In genomic region chr1:208132287-208132882, GRCh38 we compare ENCODE assay signal across 8 cellular contexts.
DNase-seq lines count a peak whose midpoint lies in the region; ATAC-seq, FAIRE-seq and TF ChIP-seq lines count a peak whose summit lies in the region.

No MANE protein-coding gene starts in this region.

- no peaks in the 10 kb centered on the region for H3K9me1 ChIP-seq in endothelial cell of umbilical vein (replicated peaks; ENCODE audit: control insufficient read depth, extremely low read depth, insufficient read depth, low read length)

- H2BK5ac ChIP-seq in mesendoderm (ENCODE audit: low read length): no peak overlapping the region

- ATAC-seq in GM18909 (IDR thresholded peaks at IDR 0.05; ENCODE audit: poor library complexity, unreplicated experiment) (peak; percentile 92), HG03159 (IDR thresholded peaks at IDR 0.05; ENCODE audit: unreplicated experiment) (peak; percentile 83)
- peak; percentile 93 for ATAC-seq in activated CD8-positive, alpha-beta T cell treated with anti-CD3 and anti-CD28 coated beads for 36 hours
- peak; percentile 94 to 99 for ATAC-seq in stimulated activated naive B cell treated with anti-CD40 and anti-IgM and Interleukin-4, amounts not matched to agents 10 μg/mL and 1 μg/mL and 100 μg/mL, for 72 hours (replicated peaks)

- H3K36me3 ChIP-seq in BE2C: peaks cover 16% of the 10 kb centered on the region
- H3K36me3 ChIP-seq in endothelial cell of umbilical vein (ENCODE audit: control insufficient read depth in 2 of 2, extremely low read depth in 1 of 2, insufficient read depth in 2 of 2, low read length in 2 of 2): peaks cover 2 to 17% of the 10 kb centered on the region in 2 experiments
- H3K36me3 ChIP-seq in mesendoderm (ENCODE audit: control insufficient read depth, insufficient read depth, low read length): no peaks in the 10 kb centered on the region

- WGBS in mesendoderm (ENCODE audit: extremely low coverage, insufficient coverage, low lambda C conversion rate): no CpG with 5 or more reads among the region's 4 CpGs

- no peak overlapping the region for H3K4ac ChIP-seq in mesendoderm (ENCODE audit: low read depth, low read length)

- no peaks in the 10 kb centered on the region for H3K9me3 Mint-ChIP-seq in activated CD8-positive, alpha-beta T cell treated with anti-CD3 and anti-CD28 coated beads for 36 hours
- H3K9me3 Mint-ChIP-seq in stimulated activated naive B cell treated with anti-CD40 and anti-IgM and Interleukin-4, amounts not matched to agents 10 μg/mL and 1 μg/mL and 100 μg/mL, for 72 hours: no peaks in the 10 kb centered on the region

- peaks cover 4% of the 10 kb centered on the region for H3K4me1 Mint-ChIP-seq in activated CD8-positive, alpha-beta T cell treated with anti-CD3 and anti-CD28 coated beads for 36 hours (ENCODE audit: low read depth)
- peaks cover 7 to 8% of the 10 kb centered on the region in 2 donors for H3K4me1 Mint-ChIP-seq in stimulated activated naive B cell treated with anti-CD40 and anti-IgM and Interleukin-4, amounts not matched to agents 10 μg/mL and 1 μg/mL and 100 μg/mL, for 72 hours

- no peak overlapping the region for H4K5ac ChIP-seq in mesendoderm (ENCODE audit: low read length)

- H3K27ac Mint-ChIP-seq in activated CD8-positive, alpha-beta T cell treated with anti-CD3 and anti-CD28 coated beads for 36 hours: no peak overlapping the region
- no peak overlapping the region for H3K27ac Mint-ChIP-seq in stimulated activated naive B cell treated with anti-CD40 and anti-IgM and Interleukin-4, amounts not matched to agents 10 μg/mL and 1 μg/mL and 100 μg/mL, for 72 hours

- H2AK5ac ChIP-seq in mesendoderm (ENCODE audit: low read length): no peak overlapping the region

- H3K27me3 ChIP-seq in BE2C (no peaks in the 10 kb centered on the region), endothelial cell of umbilical vein (ENCODE audit: control insufficient read depth in 2 of 2, insufficient read depth in 2 of 2, low read length in 2 of 2) (no peaks in the 10 kb centered on the region), mesendoderm (ENCODE audit: insufficient read depth, low read length, poor library complexity) (no peaks in the 10 kb centered on the region)

- H3K79me2 ChIP-seq in endothelial cell of umbilical vein (ENCODE audit: control insufficient read depth, insufficient read depth, low read length) (peaks cover 90% of the 10 kb centered on the region), mesendoderm (ENCODE audit: control insufficient read depth, insufficient read depth, low read length) (no peaks in the 10 kb centered on the region)

- peaks cover 2% of the 10 kb centered on the region for H3K79me1 ChIP-seq in mesendoderm (ENCODE audit: low read length)

- TF ChIP-seq CTCF in BE2C (IDR thresholded peaks at IDR 0.05; ENCODE audit: low read depth, low read length): peak; percentile 87
- TF ChIP-seq CTCF in activated CD8-positive, alpha-beta T cell treated with anti-CD3 and anti-CD28 coated beads for 36 hours (IDR thresholded peaks at IDR 0.05): peak; percentile 92
- peak; percentile 88 to 91 for TF ChIP-seq CTCF in endothelial cell of umbilical vein (IDR thresholded peaks at IDR 0.05; ENCODE audit: extremely low read depth in 1 of 2, insufficient read depth in 1 of 2, low read depth in 1 of 2, low read length in 2 of 2)

- H3K27me3 Mint-ChIP-seq in activated CD8-positive, alpha-beta T cell treated with anti-CD3 and anti-CD28 coated beads for 36 hours: peaks cover 16% of the 10 kb centered on the region
- H3K27me3 Mint-ChIP-seq in stimulated activated naive B cell treated with anti-CD40 and anti-IgM and Interleukin-4, amounts not matched to agents 10 μg/mL and 1 μg/mL and 100 μg/mL, for 72 hours: peaks cover 12 to 13% of the 10 kb centered on the region in 2 donors

- H3K4me1 ChIP-seq in BE2C: peaks cover 4% of the 10 kb centered on the region
- H3K4me1 ChIP-seq in endothelial cell of umbilical vein (ENCODE audit: control insufficient read depth, extremely low read depth, insufficient read depth, low read length): peaks cover 4% of the 10 kb centered on the region
- peaks cover 22% of the 10 kb centered on the region for H3K4me1 ChIP-seq in mesendoderm (ENCODE audit: control insufficient read depth, low read depth, low read length)

- H3K9ac ChIP-seq in endothelial cell of umbilical vein (replicated peaks; ENCODE audit: extremely low read depth, insufficient read depth, low read length) (no peak overlapping the region), mesendoderm (ENCODE audit: low read length) (no peak overlapping the region)

- H3K36me3 Mint-ChIP-seq in activated CD8-positive, alpha-beta T cell treated with anti-CD3 and anti-CD28 coated beads for 36 hours (ENCODE audit: low read depth): no peaks in the 10 kb centered on the region
- H3K36me3 Mint-ChIP-seq in stimulated activated naive B cell treated with anti-CD40 and anti-IgM and Interleukin-4, amounts not matched to agents 10 μg/mL and 1 μg/mL and 100 μg/mL, for 72 hours: no peaks in the 10 kb centered on the region

- H3K4me2 ChIP-seq in endothelial cell of umbilical vein (ENCODE audit: insufficient read depth, low read length) (no peak overlapping the region), mesendoderm (ENCODE audit: low read length) (no peak overlapping the region)

- no peak overlapping the region for H2AFZ ChIP-seq in endothelial cell of umbilical vein (ENCODE audit: low read depth, low read length)

- H3K4me3 Mint-ChIP-seq in activated CD8-positive, alpha-beta T cell treated with anti-CD3 and anti-CD28 coated beads for 36 hours: no peak overlapping the region
- H3K4me3 Mint-ChIP-seq in stimulated activated naive B cell treated with anti-CD40 and anti-IgM and Interleukin-4, amounts not matched to agents 10 μg/mL and 1 μg/mL and 100 μg/mL, for 72 hours: peak overlapping the region in 1 of 2 donors; percentile 51

- dilution Hi-C loops in endothelial cell of umbilical vein (cut with MboI; ENCODE audit: extremely low pct_ligation_motif_present, low sequenced_read_pairs): loop anchor here (25.0 kb wide), 1 partner anchor 105 kb away; the partner anchor contains the start of gene PLXNA2

- H2BK15ac ChIP-seq in mesendoderm (replicated peaks; ENCODE audit: low read depth): no peak overlapping the region

- POLR2A ChIA-PET in activated CD8-positive, alpha-beta T cell treated with anti-CD3 and anti-CD28 coated beads for 36 hours (lab: Charles Lee): no interaction called here
- POLR2A ChIA-PET in endothelial cell of umbilical vein (lab: Charles Lee): interaction anchor here (0.8 kb wide), 1 partner anchor 104 kb away, joined by 3 read pairs; no protein-coding TSS in a partner anchor

- no peak for TF ChIP-seq POLR2A in endothelial cell of umbilical vein (IDR thresholded peaks at IDR 0.05; ENCODE audit: low read depth, low read length)

- H3K56ac ChIP-seq in mesendoderm (ENCODE audit: low read length): peak overlapping the region; percentile 63

- H3K23ac ChIP-seq in mesendoderm (ENCODE audit: low read length): no peak overlapping the region

- H3K27ac ChIP-seq in endothelial cell of umbilical vein (ENCODE audit: insufficient read depth, low read depth, low read length) (no peak overlapping the region), mesendoderm (ENCODE audit: low read depth, low read length) (peak overlapping the region; percentile 58)

- H4K8ac ChIP-seq in mesendoderm (ENCODE audit: low read depth, low read length): no peak overlapping the region

- no peak overlapping the region for H2BK120ac ChIP-seq in mesendoderm (ENCODE audit: low read depth, low read length)

- H3K9me3 ChIP-seq in BE2C: no peaks in the 10 kb centered on the region
- H3K9me3 ChIP-seq in endothelial cell of umbilical vein (replicated peaks; ENCODE audit: control insufficient read depth, insufficient read depth, low read length): no peaks in the 10 kb centered on the region

- no TSS peak for BruUV-seq in endothelial cell of umbilical vein (replicated peaks; lab: Mats Ljungman, UMichigan)

- intact Hi-C loops in activated CD8-positive, alpha-beta T cell treated with anti-CD3 and anti-CD28 coated beads for 36 hours (cut with micrococcal nuclease): loop anchor here (2.0 kb wide), 1 partner anchor 112 kb away; the partner anchor contains the start of gene PLXNA2
- intact Hi-C loops in endothelial cell of umbilical vein (cut with micrococcal nuclease): loop anchor here (1.0 kb wide), 2 partner anchors 107 to 112 kb away; partner anchors contain the start of gene PLXNA2

- H3K18ac ChIP-seq in mesendoderm (ENCODE audit: low read length): peak overlapping the region; percentile 69

- peak; percentile 83 for FAIRE-seq in endothelial cell of umbilical vein (lab: Jason Lieb, UNC)

- H3K4me3 ChIP-seq in BE2C (ENCODE audit: low read depth, low read length) (no peak overlapping the region), endothelial cell of umbilical vein (replicated peaks in 1 of 3; ENCODE audit: insufficient read depth in 1 of 3, low read depth in 1 of 3, low read length in 3 of 3) (no peak overlapping the region), mesendoderm (ENCODE audit: low read length) (no peak overlapping the region)

- DNase-seq in BE2C (peak; percentile 71), NCI-H460 (ENCODE audit: extremely low read depth, low read depth) (peak; percentile 78), endothelial cell of umbilical vein (ENCODE audit: low read depth, low spot score) (peak; percentile 64), mesendoderm (peak; percentile 90)
- peak; percentile 81 for DNase-seq in activated CD8-positive, alpha-beta T cell treated with anti-CD3 and anti-CD28 coated beads for 36 hours
- DNase-seq in stimulated activated naive B cell treated with anti-CD40 and anti-IgM and Interleukin-4, amounts not matched to agents 10 μg/mL and 1 μg/mL and 100 μg/mL, for 72 hours: peak; percentile 33

- CTCF ChIA-PET in activated CD8-positive, alpha-beta T cell treated with anti-CD3 and anti-CD28 coated beads for 36 hours (lab: Charles Lee): interaction anchor here (0.6 to 4.7 kb wide), 27 partner anchors 8 to 135 kb away, joined by 3 to 54 read pairs (median 5); partner anchors contain the start of gene PLXNA2
- CTCF ChIA-PET in endothelial cell of umbilical vein (lab: Charles Lee): interaction anchor here (0.6 to 10.6 kb wide), 35 partner anchors 9 to 135 kb away, joined by 3 to 316 read pairs (median 5); partner anchors contain the start of gene PLXNA2

- no peaks in the 10 kb centered on the region for H4K20me1 ChIP-seq in endothelial cell of umbilical vein (replicated peaks; ENCODE audit: control insufficient read depth, extremely low read depth, insufficient read depth, low read length)

TF ChIP-seq in endothelial cell of umbilical vein, 7 proteins besides CTCF, POLR2A, EP300 and RAD21 (continues in another document):
- TF ChIP-seq FOS (IDR thresholded peaks at IDR 0.05; ENCODE audit: borderline replicate concordance, insufficient read depth, low read length) (no peak), GATA2 (IDR thresholded peaks at IDR 0.05; ENCODE audit: insufficient read depth, insufficient read length, low read depth, low read length) (no peak), POLR2AphosphoS5 (IDR thresholded peaks at IDR 0.05; ENCODE audit: insufficient read depth, low read depth, low read length) (no peak), EZH2 (IDR thresholded peaks at IDR 0.05; ENCODE audit: borderline replicate concordance, low read depth, low read length, severe bottlenecking) (no peak), MAX (IDR thresholded peaks at IDR 0.05; ENCODE audit: insufficient read depth, insufficient read length) (no peak)

Comparison
In these comparisons a context has a peak if more than half of its experiments do, and no peak if none do; other contexts are left out.
1. DNase-seq: peak in every context shown above with its lines; median percentile 90 in mesendoderm; 81 in activated CD8-positive, alpha-beta T cell treated with anti-CD3 and anti-CD28 coated beads for 36 hours; 78 in NCI-H460; 71 in BE2C; 64 in endothelial cell of umbilical vein; 33 in stimulated activated naive B cell treated with anti-CD40 and anti-IgM and Interleukin-4, amounts not matched to agents 10 μg/mL and 1 μg/mL and 100 μg/mL, for 72 hours.